1 cellular context compared by ENCODE assay signal in the genomic region with DNA sequence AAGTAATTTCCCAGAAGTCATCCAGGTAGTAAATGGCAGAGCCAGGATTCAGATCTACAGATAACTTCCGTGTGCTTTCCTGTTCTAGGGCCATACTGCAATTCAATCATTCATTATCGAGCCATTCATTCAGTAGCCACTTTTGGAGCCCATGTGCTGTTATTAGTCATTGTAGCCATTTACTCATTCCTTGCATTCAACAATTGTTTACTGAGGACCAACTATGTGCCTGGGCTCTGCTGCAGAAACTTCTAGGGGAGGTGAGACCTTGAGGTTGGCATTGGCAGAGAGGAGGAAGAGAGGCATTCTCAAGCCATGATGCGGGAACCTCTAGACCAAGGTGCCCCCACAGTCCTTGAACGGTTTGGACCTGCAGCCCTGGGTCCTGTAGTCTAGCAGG.
TF ChIP-seq lines count a peak whose summit lies in the region.

No MANE protein-coding gene starts in this region.

TF ChIP-seq in HEK293, 187 proteins besides CTCF, POLR2A, EP300 and RAD21 (continued from another document):
- TF ChIP-seq ZNF530 (tag by site-specific recombination; IDR thresholded peaks at IDR 0.05; ENCODE audit: low read depth), result no peak
- peak; percentile 59; the same call in 1 of the 2 replicates for TF ChIP-seq SCRT2 (tag by site-specific recombination; IDR thresholded peaks at IDR 0.05)
